ENCODE assay signal across 8 cellular contexts in the genomic region with DNA sequence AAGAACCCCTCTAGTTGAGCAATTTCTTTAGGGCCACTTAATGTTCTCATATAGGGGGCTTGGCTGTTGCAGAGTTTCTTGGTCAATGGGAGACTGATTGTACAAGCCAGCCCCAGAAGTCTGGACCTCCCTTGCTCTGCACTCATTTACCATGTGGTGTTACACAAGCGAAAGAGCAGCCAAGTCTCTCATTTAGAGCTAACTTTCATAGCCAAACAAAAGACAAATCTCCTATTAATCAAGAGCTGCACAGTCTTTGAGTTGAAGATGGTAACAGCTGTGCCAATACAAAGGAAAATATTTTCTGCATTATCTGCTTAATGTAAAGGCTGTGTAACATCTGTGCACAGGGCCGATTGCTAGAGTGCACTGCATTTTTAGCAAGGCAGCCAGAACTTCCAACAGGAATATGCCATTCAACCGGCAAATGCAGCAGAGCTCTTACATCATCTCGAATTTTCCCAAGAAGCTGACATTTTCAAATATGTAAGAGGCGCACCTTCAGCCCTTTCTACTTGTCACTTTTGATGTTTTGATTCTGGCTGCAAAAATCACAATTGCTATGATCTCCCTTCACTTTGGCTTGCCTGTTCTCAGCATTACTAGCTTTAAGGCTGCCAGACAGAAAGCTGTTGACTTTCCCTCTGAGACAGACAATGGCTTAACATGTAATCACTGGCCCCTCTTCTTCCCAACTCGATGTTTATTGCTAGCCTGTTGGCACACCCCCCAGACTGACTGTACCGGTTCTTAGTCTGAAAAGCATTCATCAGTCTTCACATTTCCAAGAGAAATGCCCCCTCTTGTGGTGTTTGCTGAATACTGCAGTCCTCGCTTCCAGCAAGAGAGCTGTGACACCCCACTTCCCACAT.
DNase-seq lines count a peak whose midpoint lies in the region; ATAC-seq and TF ChIP-seq lines count a peak whose summit lies in the region.

No MANE protein-coding gene starts in this region.

- H3K9me3 Mint-ChIP-seq in activated B cell treated with CpG ODN at 0.5 μM for 24 hours: no peaks in the 10 kb centered on the region
- no peaks in the 10 kb centered on the region for H3K9me3 Mint-ChIP-seq in central memory CD8-positive, alpha-beta T cell

- POLR2A ChIA-PET in activated B cell treated with CpG ODN at 0.5 μM for 24 hours (lab: Charles Lee): interaction anchor here (0.9 to 1.1 kb wide), 2 partner anchors 70 to 73 kb away, joined by 3 to 5 read pairs; no protein-coding TSS in a partner anchor

- peak; percentile 86 for ATAC-seq in GM18873 (IDR thresholded peaks at IDR 0.05; ENCODE audit: low FRiP score, unreplicated experiment)
- peak; percentile 87 for ATAC-seq in HG03135 (IDR thresholded peaks at IDR 0.05; ENCODE audit: unreplicated experiment)
- peak; percentile 93 for ATAC-seq in activated B cell treated with CpG ODN at 0.5 μM for 24 hours (ENCODE audit: low read depth)
- peak; percentile 75 for ATAC-seq in central memory CD8-positive, alpha-beta T cell (replicated peaks; ENCODE audit: extremely low read depth, poor library complexity, severe bottlenecking)

- DNase-seq in AG10803 (ENCODE audit: low read depth): peak; percentile 85
- peak; percentile 65 for DNase-seq in NCI-H2196 treated with DMSO at 0.1 percent for 48 hours (lab: John Stamatoyannopoulos, UW; ENCODE audit: unreplicated experiment)
- peak; percentile 18 for DNase-seq in activated B cell treated with CpG ODN at 0.5 μM for 24 hours
- peak; percentile 36 to 47 for DNase-seq in central memory CD8-positive, alpha-beta T cell (ENCODE audit: low spot score in 2 of 2)
- DNase-seq in kidney tubule cell (ENCODE audit: low spot score): peak; percentile 74
- peak; percentile 65 for DNase-seq in stimulated activated CD4-positive, alpha-beta T cell treated with anti-CD3 and anti-CD28 coated beads, Interleukin-1b, Interleukin-23, amount 100 ng/mL, for 48 hours

- intact Hi-C loops in activated B cell treated with CpG ODN at 0.5 μM for 24 hours (cut with micrococcal nuclease): loop anchor here (1.0 to 2.0 kb wide), 6 partner anchors 69 to 953 kb away; a partner anchor contains a TSS

- CTCF ChIA-PET in activated B cell treated with CpG ODN at 0.5 μM for 24 hours (lab: Charles Lee): interaction anchor here (0.6 to 2.8 kb wide), 39 partner anchors 8 to 811 kb away, joined by 3 to 13 read pairs (median 4); no protein-coding TSS in a partner anchor

- no peak overlapping the region for H3K27ac Mint-ChIP-seq in activated B cell treated with CpG ODN at 0.5 μM for 24 hours
- H3K27ac Mint-ChIP-seq in central memory CD8-positive, alpha-beta T cell (ENCODE audit: low read depth): no peak overlapping the region

- peaks cover 4% of the 10 kb centered on the region for H3K4me1 Mint-ChIP-seq in activated B cell treated with CpG ODN at 0.5 μM for 24 hours
- H3K4me1 Mint-ChIP-seq in central memory CD8-positive, alpha-beta T cell: peaks cover 6% of the 10 kb centered on the region

- TF ChIP-seq CTCF in AG10803 (conservative IDR thresholded peaks at IDR 0.05; ENCODE audit: low read length) (peak; percentile 98), activated B cell treated with CpG ODN at 0.5 μM for 24 hours (IDR thresholded peaks at IDR 0.05) (peak; percentile 94)

- H3K36me3 Mint-ChIP-seq in activated B cell treated with CpG ODN at 0.5 μM for 24 hours (ENCODE audit: low read depth): no peaks in the 10 kb centered on the region
- peaks cover 2% of the 10 kb centered on the region for H3K36me3 Mint-ChIP-seq in central memory CD8-positive, alpha-beta T cell (ENCODE audit: insufficient read depth)

- no peaks in the 10 kb centered on the region for H3K27me3 Mint-ChIP-seq in activated B cell treated with CpG ODN at 0.5 μM for 24 hours
- H3K27me3 Mint-ChIP-seq in central memory CD8-positive, alpha-beta T cell: no peaks in the 10 kb centered on the region

- no peak overlapping the region for H3K4me3 ChIP-seq in AG10803 (ENCODE audit: low read length)

- H3K4me3 Mint-ChIP-seq in activated B cell treated with CpG ODN at 0.5 μM for 24 hours: no peak overlapping the region
- H3K4me3 Mint-ChIP-seq in central memory CD8-positive, alpha-beta T cell: no peak overlapping the region

Comparison
In these comparisons a context has a peak if more than half of its experiments do, and no peak if none do; other contexts are left out.
1. DNase-seq: peak in every context shown above with its lines; median percentile 85 in AG10803; 74 in kidney tubule cell; 65 in NCI-H2196 treated with DMSO at 0.1 percent for 48 hours; 65 in stimulated activated CD4-positive, alpha-beta T cell treated with anti-CD3 and anti-CD28 coated beads, Interleukin-1b, Interleukin-23, amount 100 ng/mL, for 48 hours; 42 in central memory CD8-positive, alpha-beta T cell; 18 in activated B cell treated with CpG ODN at 0.5 μM for 24 hours.